In the genomic region with DNA sequence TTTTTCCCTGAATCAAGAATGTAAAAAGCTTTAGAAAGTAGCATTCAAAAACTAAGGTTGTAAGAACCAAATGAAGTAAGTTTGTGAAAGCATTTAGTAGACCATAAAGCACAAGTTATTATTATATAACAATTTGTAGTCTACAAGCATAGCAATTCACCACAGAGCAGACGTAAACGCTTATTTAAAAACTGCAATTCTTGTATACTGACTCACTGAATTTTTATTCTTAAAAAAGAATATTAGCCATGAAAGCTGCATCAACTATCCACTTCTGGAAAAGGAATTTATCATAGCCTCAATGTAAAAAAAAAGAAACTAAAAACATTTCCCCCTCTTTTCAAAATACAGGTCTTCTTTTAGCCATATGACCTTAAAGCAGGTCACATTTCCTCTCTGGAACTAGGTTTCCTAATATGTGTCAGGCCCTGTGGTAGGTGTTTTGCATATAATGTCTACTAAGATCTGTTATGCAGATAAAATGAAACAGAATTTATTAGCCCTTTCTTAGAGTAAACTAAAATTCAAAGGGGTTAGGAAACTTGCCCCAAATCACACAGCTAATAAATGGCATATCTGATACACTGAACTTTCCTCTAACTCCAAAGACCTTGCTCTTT, we compare ENCODE assay signal across 8 cellular contexts. TPM values are rescaled to one million over a fixed set of nuclear protein-coding genes. Genes with fewer than 3 reads are reported as not detected.
DNase-seq lines count a peak whose midpoint lies in the region; ATAC-seq, FAIRE-seq and TF ChIP-seq lines count a peak whose summit lies in the region.

No MANE protein-coding gene starts in this region.

- peak overlapping the region; percentile 95 for H3K9ac ChIP-seq in Karpas-422 (ENCODE audit: low read length)

- H3K27ac ChIP-seq in Karpas-422 (ENCODE audit: low read length), result peak overlapping the region; percentile 40
- H3K27ac ChIP-seq in tibial artery, result no peak overlapping the region

- intact Hi-C loops in tibial artery (cut with DNase I; ENCODE audit: low total_unique reads), result no loop called here

- H3K9me3 ChIP-seq in Karpas-422 (ENCODE audit: low read length) (no peaks in the 10 kb centered on the region), tibial artery (no peaks in the 10 kb centered on the region)

- no peaks in the 10 kb centered on the region for H3K9me3 Mint-ChIP-seq in activated naive CD4-positive, alpha-beta T cell treated with anti-CD3 and anti-CD28 coated beads, Interleukin-2, amount 50 U/mL, for 24 hours
- H3K9me3 Mint-ChIP-seq in effector memory CD8-positive, alpha-beta T cell, result no peaks in the 10 kb centered on the region
- H3K9me3 Mint-ChIP-seq in stimulated activated memory B cell treated with anti-CD40 and anti-IgM and Interleukin-4, amounts not matched to agents 10 μg/mL and 1 μg/mL and 100 μg/mL, for 72 hours, result no peaks in the 10 kb centered on the region

- H3K4me2 ChIP-seq in Karpas-422 (ENCODE audit: low read depth, low read length, poor library complexity, severe bottlenecking), result peak overlapping the region; percentile 79

- H3K4me1 ChIP-seq in Karpas-422 (ENCODE audit: low read length) (peaks cover 56% of the 10 kb centered on the region), tibial artery (peaks cover 0 to 43% (median 20%) of the 10 kb centered on the region in 4 donors)

- no peaks in the 10 kb centered on the region for H3K27me3 ChIP-seq in Karpas-422 (ENCODE audit: low read length)
- H3K27me3 ChIP-seq in tibial artery, result no peaks in the 10 kb centered on the region

- peak overlapping the region; percentile 98 for H3K4me3 Mint-ChIP-seq in activated naive CD4-positive, alpha-beta T cell treated with anti-CD3 and anti-CD28 coated beads, Interleukin-2, amount 50 U/mL, for 24 hours
- peak overlapping the region; percentile 95 to 96 for H3K4me3 Mint-ChIP-seq in effector memory CD8-positive, alpha-beta T cell
- peak overlapping the region; percentile 35 for H3K4me3 Mint-ChIP-seq in stimulated activated memory B cell treated with anti-CD40 and anti-IgM and Interleukin-4, amounts not matched to agents 10 μg/mL and 1 μg/mL and 100 μg/mL, for 72 hours

- H3K4me3 ChIP-seq in Karpas-422 (ENCODE audit: low read length) (peak overlapping the region; percentile 99), tibial artery (no peak overlapping the region)

- no peak for FAIRE-seq in urothelium cell line (lab: Jason Lieb, UNC)

- no peaks in the 10 kb centered on the region for H3K27me3 Mint-ChIP-seq in activated naive CD4-positive, alpha-beta T cell treated with anti-CD3 and anti-CD28 coated beads, Interleukin-2, amount 50 U/mL, for 24 hours
- H3K27me3 Mint-ChIP-seq in effector memory CD8-positive, alpha-beta T cell, result peaks cover 0 to 8% of the 10 kb centered on the region in 2 donors
- H3K27me3 Mint-ChIP-seq in stimulated activated memory B cell treated with anti-CD40 and anti-IgM and Interleukin-4, amounts not matched to agents 10 μg/mL and 1 μg/mL and 100 μg/mL, for 72 hours, result no peaks in the 10 kb centered on the region

- H3K79me2 ChIP-seq in Karpas-422 (ENCODE audit: low read length), result peaks cover 71% of the 10 kb centered on the region

- H3K27ac Mint-ChIP-seq in activated naive CD4-positive, alpha-beta T cell treated with anti-CD3 and anti-CD28 coated beads, Interleukin-2, amount 50 U/mL, for 24 hours, result peak overlapping the region; percentile 17
- no peak overlapping the region for H3K27ac Mint-ChIP-seq in effector memory CD8-positive, alpha-beta T cell
- H3K27ac Mint-ChIP-seq in stimulated activated memory B cell treated with anti-CD40 and anti-IgM and Interleukin-4, amounts not matched to agents 10 μg/mL and 1 μg/mL and 100 μg/mL, for 72 hours, result peak overlapping the region; percentile 40

- peaks cover 5% of the 10 kb centered on the region; the same call in 1 of the 2 replicates for H3K36me3 ChIP-seq in Karpas-422 (ENCODE audit: insufficient read depth, low read length)
- no peaks in the 10 kb centered on the region for H3K36me3 ChIP-seq in tibial artery

- no peak for ATAC-seq in effector memory CD8-positive, alpha-beta T cell (replicated peaks)
- no peak for ATAC-seq in stimulated activated memory B cell treated with anti-CD40 and anti-IgM and Interleukin-4, amounts not matched to agents 10 μg/mL and 1 μg/mL and 100 μg/mL, for 72 hours

- peaks cover 19% of the 10 kb centered on the region; the same call in 1 of the 2 replicates for H4K20me1 ChIP-seq in Karpas-422 (ENCODE audit: insufficient read depth, low read depth, low read length)

- H2AFZ ChIP-seq in Karpas-422 (ENCODE audit: low read length), result no peak overlapping the region

- DNase-seq in activated naive CD4-positive, alpha-beta T cell (lab: John Stamatoyannopoulos, UW), result no peak
- DNase-seq in Karpas-422, result peak; percentile 68
- DNase-seq in effector memory CD8-positive, alpha-beta T cell, result no peak
- no peak for DNase-seq in tibial artery
- no peak for DNase-seq in urothelium cell line (ENCODE audit: low spot score)
- DNase-seq in NCI-H1092 treated with DMSO at 0.1 percent for 48 hours (lab: John Stamatoyannopoulos, UW), result no peak

- no peaks in the 10 kb centered on the region for H3K9me2 ChIP-seq in Karpas-422 (replicated peaks; ENCODE audit: insufficient read depth, low read length)

- peaks cover 3% of the 10 kb centered on the region for H3K36me3 Mint-ChIP-seq in activated naive CD4-positive, alpha-beta T cell treated with anti-CD3 and anti-CD28 coated beads, Interleukin-2, amount 50 U/mL, for 24 hours
- peaks cover 16% of the 10 kb centered on the region for H3K36me3 Mint-ChIP-seq in effector memory CD8-positive, alpha-beta T cell (ENCODE audit: insufficient read depth)
- H3K36me3 Mint-ChIP-seq in stimulated activated memory B cell treated with anti-CD40 and anti-IgM and Interleukin-4, amounts not matched to agents 10 μg/mL and 1 μg/mL and 100 μg/mL, for 72 hours, result no peaks in the 10 kb centered on the region

- no peak for TF ChIP-seq CTCF in tibial artery (IDR thresholded peaks at IDR 0.05)

- H3K4me1 Mint-ChIP-seq in activated naive CD4-positive, alpha-beta T cell treated with anti-CD3 and anti-CD28 coated beads, Interleukin-2, amount 50 U/mL, for 24 hours, result peaks cover 62% of the 10 kb centered on the region
- peaks cover 29 to 43% of the 10 kb centered on the region in 2 donors for H3K4me1 Mint-ChIP-seq in effector memory CD8-positive, alpha-beta T cell (ENCODE audit: low read depth in 2 of 2)
- peaks cover 44% of the 10 kb centered on the region for H3K4me1 Mint-ChIP-seq in stimulated activated memory B cell treated with anti-CD40 and anti-IgM and Interleukin-4, amounts not matched to agents 10 μg/mL and 1 μg/mL and 100 μg/mL, for 72 hours

RNA-seq across cellular contexts. Expression of a gene that starts 2.1 kb away (rescaled TPM):
- 55.6 and 91.9 TPM in 2 replicates for total RNA-seq in Karpas-422 (2014; rRNA removed; shearing (Covaris generic); ENCODE audit: low replicate concordance)

Comparison
In these comparisons a context has a peak if more than half of its experiments do, and no peak if none do; other contexts are left out.
1. H3K27ac Mint-ChIP-seq: peak in activated naive CD4-positive, alpha-beta T cell treated with anti-CD3 and anti-CD28 coated beads, Interleukin-2, amount 50 U/mL, for 24 hours (single experiment) and stimulated activated memory B cell treated with anti-CD40 and anti-IgM and Interleukin-4, amounts not matched to agents 10 μg/mL and 1 μg/mL and 100 μg/mL, for 72 hours (single experiment); none in effector memory CD8-positive, alpha-beta T cell (0 of 2).
2. H3K4me3 Mint-ChIP-seq: peak in every context shown above with its lines; median percentile 98 in activated naive CD4-positive, alpha-beta T cell treated with anti-CD3 and anti-CD28 coated beads, Interleukin-2, amount 50 U/mL, for 24 hours; 96 in effector memory CD8-positive, alpha-beta T cell; 35 in stimulated activated memory B cell treated with anti-CD40 and anti-IgM and Interleukin-4, amounts not matched to agents 10 μg/mL and 1 μg/mL and 100 μg/mL, for 72 hours.